In genomic region chr1:202187040-202187671, GRCh38 we compare ENCODE assay signal across 24 cellular contexts. TPM values are rescaled to one million over a fixed set of nuclear protein-coding genes. Genes with fewer than 3 reads are reported as not detected.
DNase-seq lines count a peak whose midpoint lies in the region; ATAC-seq, FAIRE-seq and TF ChIP-seq lines count a peak whose summit lies in the region.
"Had no signal": no experiment of that assay in that cellular context is flagged by ENCODE, and none has a peak within 500 bp of the region (broad histone marks: within the 10 kb centered on the region; RNA-seq: fewer than 3 reads in every experiment).

No MANE protein-coding gene starts in this region.

- WGBS in K562 (ENCODE audit: insufficient coverage, low coverage, missing lambda C conversion rate), result 28% methylated on average over 8 of the region's 8 CpGs
- no CpG with 5 or more reads among the region's 8 CpGs for WGBS in neuronal stem cell (ENCODE audit: extremely low coverage in 2 of 2, insufficient read length in 2 of 2, insufficient replicate concordance in 1 of 2), 2 donors
- WGBS in transverse colon (ENCODE audit: low coverage in 1 of 2), 2 donors, result 48% methylated on average over 8 of the region's 8 CpGs; no CpG with 5 or more reads in 1 of the 2 donors
- 26 to 34% methylated on average over 8 of the region's 8 CpGs for WGBS in aorta, 2 donors

- H2AFZ ChIP-seq in K562 (ENCODE audit: low read depth, low read length), result no peak overlapping the region
- H2AFZ ChIP-seq in neuronal stem cell (ENCODE audit: low read length), result no peak overlapping the region

- peaks cover 2 to 18% of the 10 kb centered on the region in 2 experiments; a peak in 4 of 5 replicates for H3K4me1 ChIP-seq in K562 (replicated peaks in 1 of 2; ENCODE audit: control insufficient read depth in 2 of 2, insufficient read depth in 2 of 2, low read length in 2 of 2)
- peaks cover 0 to 10% of the 10 kb centered on the region in 2 donors for H3K4me1 ChIP-seq in neuronal stem cell (ENCODE audit: control insufficient read depth in 2 of 2, insufficient read depth in 1 of 2, low read depth in 1 of 2, low read length in 2 of 2)
- peaks cover 0 to 3% (median 0%) of the 10 kb centered on the region in 4 donors for H3K4me1 ChIP-seq in transverse colon
- no peaks in the 10 kb centered on the region for H3K4me1 ChIP-seq in aorta (ENCODE audit: control insufficient read depth in 1 of 2, insufficient read depth in 2 of 2, low read length in 2 of 2)
- H3K4me1 ChIP-seq: BE2C, SJCRH30 had no signal

- DNase-seq in K562 (ENCODE audit: extremely low read depth in 1 of 4, low spot score in 3 of 4), result no peak
- peak; percentile 76 to 84 for DNase-seq in left colon
- no peak for DNase-seq in neuronal stem cell (ENCODE audit: low spot score)
- DNase-seq in transverse colon, result peak; percentile 81
- no peak for DNase-seq in aorta
- no peak for DNase-seq in activated T-cell treated with anti-CD3 and anti-CD28 coated beads, Interleukin-2, amount 50 U/mL, for 48 hours
- DNase-seq: BE2C; CD4-positive, CD25-positive, alpha-beta regulatory T cell; COR-L47; DND-41; IMR-90; Karpas-422; MV-4-11; NCI-H2081 treated with DMSO at 0.1 percent for 48 hours; NCI-H524 treated with DMSO at 0.1 percent for 48 hours; NCI-H82; SJCRH30 had no signal

- in situ Hi-C loops in K562 (cut with MboI) (no loop called here), transverse colon (cut with MboI; ENCODE audit: low pct_ligation_motif_present in 1 of 4, low pct_unique_long_range_greater_than_20kb in 1 of 4, low sequenced_read_pairs in 3 of 4) (loop anchor here in 3 of 4 donors (10.0 to 25.0 kb wide), 3 partner anchors 125 to 525 kb away; partner anchors contain the start of gene SYT2 (in 3 of the 3))

- BruUV-seq in K562 (replicated peaks; lab: Mats Ljungman, UMichigan), result no TSS peak

- no peak overlapping the region for H4K8ac ChIP-seq in neuronal stem cell (ENCODE audit: low read depth, low read length)

- H3K4me2 ChIP-seq in K562 (ENCODE audit: insufficient read depth, low read length) (no peak overlapping the region), neuronal stem cell (ENCODE audit: insufficient read depth, low read length, poor library complexity, severe bottlenecking) (no peak overlapping the region)

- intact Hi-C loops in K562 (cut with micrococcal nuclease), result no loop called here
- intact Hi-C loops in left colon (cut with DNase I, micrococcal nuclease), result loop anchor here in 1 of 2 donors (5.0 kb wide), 1 partner anchor 530 kb away; no protein-coding TSS in a partner anchor
- intact Hi-C loops in transverse colon (cut with DNase I; ENCODE audit: low total_unique reads), result loop anchor here (5.0 kb wide), 2 partner anchors 130 to 530 kb away; no protein-coding TSS in a partner anchor
- intact Hi-C loops in aorta (cut with DNase I), result loop anchor here (5.0 kb wide), 1 partner anchor 530 kb away; no protein-coding TSS in a partner anchor

- peak overlapping the region; percentile 2 for H2BK5ac ChIP-seq in neuronal stem cell (ENCODE audit: low read length)

- no peaks in the 10 kb centered on the region for H3K79me2 ChIP-seq in K562 (ENCODE audit: control insufficient read depth, insufficient read depth, low read length)

- H3K27me3 ChIP-seq in K562 (ENCODE audit: control insufficient read depth in 2 of 2, insufficient read depth in 2 of 2, low read length in 2 of 2) (no peaks in the 10 kb centered on the region; a peak in 1 of 5 replicates), neuronal stem cell (ENCODE audit: control insufficient read depth in 3 of 3, insufficient read depth in 3 of 3, low read depth in 1 of 3, low read length in 3 of 3) (peaks cover 0 to 24% (median 0%) of the 10 kb centered on the region in 3 experiments), transverse colon (no peaks in the 10 kb centered on the region), aorta (ENCODE audit: control insufficient read depth in 1 of 2, insufficient read depth in 2 of 2, low read length in 1 of 2) (no peaks in the 10 kb centered on the region)
- H3K27me3 ChIP-seq: BE2C had no signal

- H2BK12ac ChIP-seq in neuronal stem cell (ENCODE audit: low read length), result peak overlapping the region; percentile 53

- TF ChIP-seq CTCF in K562 (IDR thresholded peaks at IDR 0.05 in 2 of 3, conservative IDR thresholded peaks at IDR 0.05 in 1 of 3; ENCODE audit: insufficient read depth in 2 of 3, low read depth in 1 of 3, low read length in 3 of 3) (no peak), transverse colon (IDR thresholded peaks at IDR 0.05) (no peak)

- CTCF ChIA-PET in K562 (lab: Yijun Ruan, JAX; ENCODE audit: low intra/inter-chr PET ratio), result no interaction called here

- TF ChIP-seq POLR2A in K562 (conservative IDR thresholded peaks at IDR 0.05) (no peak), transverse colon (IDR thresholded peaks at IDR 0.05) (no peak)

- no peaks in the 10 kb centered on the region for H3K79me1 ChIP-seq in neuronal stem cell (ENCODE audit: low read depth, low read length)

- H3K4me3 ChIP-seq in K562 (no peak overlapping the region), neuronal stem cell (ENCODE audit: low read length in 2 of 2) (no peak overlapping the region), transverse colon (no peak overlapping the region), aorta (ENCODE audit: low read length in 2 of 2) (no peak overlapping the region)
- H3K4me3 ChIP-seq: GM12878, SJCRH30 had no signal

- peaks cover 9% of the 10 kb centered on the region; the same call in 1 of the 2 replicates for H4K20me1 ChIP-seq in K562 (replicated peaks; ENCODE audit: control insufficient read depth, insufficient read depth, low read length)

- peak overlapping the region; percentile 96 for H2AK5ac ChIP-seq in neuronal stem cell (ENCODE audit: low read depth, low read length)

- peak overlapping the region; percentile 27 for H3K18ac ChIP-seq in neuronal stem cell (ENCODE audit: low read length)

- no peak for TF ChIP-seq EP300 in K562 (IDR thresholded peaks at IDR 0.05; ENCODE audit: low read length)
- no peak for TF ChIP-seq EP300 in transverse colon (IDR thresholded peaks at IDR 0.05; ENCODE audit: low read depth)

- H2BK15ac ChIP-seq in neuronal stem cell (ENCODE audit: low read length), result peak overlapping the region; percentile 95

- H4K91ac ChIP-seq in neuronal stem cell (ENCODE audit: low read depth, low read length, poor library complexity), result no peak overlapping the region

- H3K36me3 ChIP-seq in K562 (ENCODE audit: control insufficient read depth, insufficient read depth, low read length) (no peaks in the 10 kb centered on the region), neuronal stem cell (replicated peaks in 1 of 2; ENCODE audit: control insufficient read depth in 2 of 2, insufficient read depth in 2 of 2, low read length in 2 of 2) (no peaks in the 10 kb centered on the region), transverse colon (no peaks in the 10 kb centered on the region), aorta (ENCODE audit: control insufficient read depth in 1 of 2, insufficient read depth in 2 of 2, low read length in 1 of 2) (no peaks in the 10 kb centered on the region)
- H3K36me3 ChIP-seq: BE2C, SJCRH30 had no signal

- H3K9me3 ChIP-seq in K562 (replicated peaks; ENCODE audit: control insufficient read depth, insufficient read depth, low read depth, low read length) (no peaks in the 10 kb centered on the region), neuronal stem cell (replicated peaks in 1 of 2; ENCODE audit: control insufficient read depth in 2 of 2, insufficient read depth in 1 of 2, low read depth in 1 of 2, low read length in 2 of 2) (no peaks in the 10 kb centered on the region), transverse colon (no peaks in the 10 kb centered on the region), aorta (ENCODE audit: control insufficient read depth, low read length) (no peaks in the 10 kb centered on the region)
- H3K9me3 ChIP-seq: BE2C, SJCRH30 had no signal

- no peak overlapping the region for H2BK120ac ChIP-seq in neuronal stem cell (ENCODE audit: low read depth, low read length)

- ATAC-seq in K562, result no peak
- ATAC-seq in left colon, result peak; percentile 90
- no peak for ATAC-seq in aorta (ENCODE audit: low FRiP score)
- ATAC-seq in GM18868 (IDR thresholded peaks at IDR 0.05; ENCODE audit: unreplicated experiment), result no peak
- ATAC-seq in GM18907 (IDR thresholded peaks at IDR 0.05; ENCODE audit: unreplicated experiment), result no peak
- ATAC-seq: GM12878, HCT116, Panc1 had no signal

- H3K4ac ChIP-seq in neuronal stem cell (ENCODE audit: low read length), result no peak overlapping the region

- no peak overlapping the region for H3K14ac ChIP-seq in neuronal stem cell (ENCODE audit: low read length)

- no peak overlapping the region; a peak in 1 of 4 replicates for H3K9ac ChIP-seq in K562 (ENCODE audit: insufficient read depth in 1 of 2, low read depth in 2 of 2, low read length in 2 of 2)
- peak overlapping the region; percentile 60 for H3K9ac ChIP-seq in neuronal stem cell (ENCODE audit: low read depth, low read length, poor library complexity)

- POLR2A ChIA-PET in K562 (lab: Yijun Ruan, JAX), result interaction anchor here (0.6 to 1.5 kb wide), 4 partner anchors 11 to 539 kb away, joined by 3 to 6 read pairs (median 3); no protein-coding TSS in a partner anchor

- FAIRE-seq in K562 (lab: Jason Lieb, UNC), result no peak
- FAIRE-seq: GM12878 had no signal

- no peak for TF ChIP-seq RAD21 in K562 (CRISPR knock-in tag; conservative IDR thresholded peaks at IDR 0.05 in 1 of 2, IDR thresholded peaks at IDR 0.05 in 1 of 2)

- H3K27ac ChIP-seq in K562 (ENCODE audit: extremely low read depth, low read depth, low read length) (no peak overlapping the region), neuronal stem cell (replicated peaks; ENCODE audit: low read length) (no peak overlapping the region), transverse colon (no peak overlapping the region), aorta (ENCODE audit: low read depth in 1 of 2, low read length in 2 of 2) (no peak overlapping the region)
- H3K27ac ChIP-seq: SJCRH30 had no signal

- H3K23ac ChIP-seq in neuronal stem cell (ENCODE audit: low read depth, low read length, poor library complexity), result no peak overlapping the region

- peaks cover 7% of the 10 kb centered on the region for H3K9me1 ChIP-seq in K562 (ENCODE audit: control insufficient read depth, insufficient read depth, low read length)

RNA-seq across cellular contexts. Expression of gene LGR6, which starts 6.4 kb away (rescaled TPM):
- 0.72 and 0.77 TPM in 2 replicates for total RNA-seq in K562 (2011; cell fraction: chromatin; rRNA removed; ENCODE audit: low replicate concordance)
- 0.17 and 0.79 TPM in 2 replicates for total RNA-seq in K562 (2011; cell fraction: nucleolus; rRNA removed)
- total RNA-seq in K562 (2011; cell fraction: nucleoplasm; rRNA removed), result 0.66 and 0.76 TPM in 2 replicates
- total RNA-seq in K562 (2014; rRNA removed) (0.12 and 0.45 TPM in 2 replicates), K562 (2014; rRNA removed; fragmentation: Illumina TruSeq; extraction: Trizol) (0.11 and 0.13 TPM in 2 replicates), K562 (2015; rRNA removed; fragmentation: Illumina TruSeq; extraction: Trizol) (0.26 and 0.29 TPM in 2 replicates), K562 (2021) (0.20 and 0.31 TPM in 2 replicates), left colon (1 to 10 TPM; 1.1 to 1.9 TPM), transverse colon (1 to 10 TPM in 1 of 4 donors, under 1 TPM in 1, not detected in 2; 0.41 to 1.6 TPM), aorta (10 to 100 TPM; 31.7 to 35.6 TPM)
- polyA plus RNA-seq in K562 (2011; rRNA removed) (0.14 and 0.47 TPM in 2 replicates), K562 (2014; fragmentation: Illumina TruSeq; extraction: Trizol) (0.21 and 0.54 TPM in 2 replicates), K562 (2014; fragmentation: Nextera tagmentation; extraction: Ambion mirVana) (under 1 TPM in 1 of 2 experiments, not detected in 1; 0.01 TPM), K562 (2014; rRNA removed) (0.12 and 0.42 TPM in 2 replicates), aorta (10 to 100 TPM; 11.6 to 67.8 TPM)
- polyA plus RNA-seq in K562 (2011; cell fraction: cytosol; rRNA removed), result 0.22 and 0.24 TPM in 2 replicates
- 1.2 and 1.8 TPM in 2 replicates for polyA plus RNA-seq in K562 (2011; cell fraction: nucleus; rRNA removed)
- polyA plus RNA-seq in K562 (2012), result 0.26 and 0.96 TPM in 2 replicates
- not detected in 2 replicates for polyA minus RNA-seq in K562 (2011; rRNA and poly(A)+ RNA removed)
- not detected in 2 replicates for polyA minus RNA-seq in K562 (2011; cell fraction: cytosol; rRNA and poly(A)+ RNA removed)
- 0.40 and 0.89 TPM in 2 replicates for polyA minus RNA-seq in K562 (2011; cell fraction: nucleus; rRNA and poly(A)+ RNA removed)
- 0.21 TPM for polyA plus RNA-seq in neuronal stem cell (2013, experiment 1 of 2)
- 0.15 TPM for polyA plus RNA-seq in neuronal stem cell (2013, experiment 2 of 2)
- total RNA-seq: A673, GM12878, IMR-90, M059J, SJCRH30 had no signal
- polyA plus RNA-seq: GM12878, IMR-90 had no signal

RNA-seq across cellular contexts. Expression of gene PTPN7, which starts 26.8 kb away (rescaled TPM):
- total RNA-seq in K562 (2011; cell fraction: chromatin; rRNA removed; ENCODE audit: low replicate concordance), result 135 and 260 TPM in 2 replicates
- total RNA-seq in K562 (2011; cell fraction: nucleolus; rRNA removed), result 174 and 175 TPM in 2 replicates
- 146 and 165 TPM in 2 replicates for total RNA-seq in K562 (2011; cell fraction: nucleoplasm; rRNA removed)
- total RNA-seq in K562 (2014; rRNA removed), result 121 and 126 TPM in 2 replicates
- 61.7 and 65.6 TPM in 2 replicates for total RNA-seq in K562 (2014; rRNA removed; fragmentation: Illumina TruSeq; extraction: Trizol)
- 116 and 120 TPM in 2 replicates for total RNA-seq in K562 (2015; rRNA removed; fragmentation: Illumina TruSeq; extraction: Trizol)
- 112 and 139 TPM in 2 replicates for total RNA-seq in K562 (2021)
- polyA plus RNA-seq in K562 (2011; rRNA removed), result 80.7 and 176 TPM in 2 replicates
- polyA plus RNA-seq in K562 (2011; cell fraction: cytosol; rRNA removed), result 155 and 163 TPM in 2 replicates
- polyA plus RNA-seq in K562 (2011; cell fraction: nucleus; rRNA removed), result 215 and 278 TPM in 2 replicates
- polyA plus RNA-seq in K562 (2012), result 146 and 171 TPM in 2 replicates
- 144 and 189 TPM in 2 replicates for polyA plus RNA-seq in K562 (2014; fragmentation: Illumina TruSeq; extraction: Trizol)
- polyA plus RNA-seq in K562 (2014; fragmentation: Nextera tagmentation; extraction: Ambion mirVana), result 10 to 100 TPM; 18.7 to 19.8 TPM
- polyA plus RNA-seq in K562 (2014; rRNA removed), result 123 and 128 TPM in 2 replicates
- polyA minus RNA-seq in K562 (2011; rRNA and poly(A)+ RNA removed), result 58.0 and 78.3 TPM in 2 replicates
- 54.1 and 65.3 TPM in 2 replicates for polyA minus RNA-seq in K562 (2011; cell fraction: cytosol; rRNA and poly(A)+ RNA removed)
- polyA minus RNA-seq in K562 (2011; cell fraction: nucleus; rRNA and poly(A)+ RNA removed), result 38.1 and 80.1 TPM in 2 replicates
- total RNA-seq in left colon, result 1 to 10 TPM; 1.8 to 4.7 TPM
- not detected for polyA plus RNA-seq in neuronal stem cell (2013, experiment 1 of 2)
- polyA plus RNA-seq in neuronal stem cell (2013, experiment 2 of 2), result not detected
- total RNA-seq in transverse colon, result 10 to 100 TPM in 2 of 4 donors, 1 to 10 TPM in 1, not detected in 1; 5.2 to 32.5 (median 14.0) TPM
- total RNA-seq in aorta, result 1 to 10 TPM; 3.4 to 5.7 TPM
- 1 to 10 TPM in 1 of 2 donors, under 1 TPM in 1; 0.33 to 3.4 TPM for polyA plus RNA-seq in aorta
- total RNA-seq: IMR-90, M059J had no signal

RNA-seq across cellular contexts. Expression of gene ARL8A, which starts 42.6 kb away (rescaled TPM):
- 15.5 and 36.2 TPM in 2 replicates for total RNA-seq in K562 (2011; cell fraction: chromatin; rRNA removed; ENCODE audit: low replicate concordance)
- total RNA-seq in K562 (2011; cell fraction: nucleolus; rRNA removed), result 13.9 and 24.0 TPM in 2 replicates
- 13.5 and 19.8 TPM in 2 replicates for total RNA-seq in K562 (2011; cell fraction: nucleoplasm; rRNA removed)
- total RNA-seq in K562 (2014; rRNA removed) (13.1 and 21.8 TPM in 2 replicates), K562 (2014; rRNA removed; fragmentation: Illumina TruSeq; extraction: Trizol) (7.9 and 9.2 TPM in 2 replicates), K562 (2015; rRNA removed; fragmentation: Illumina TruSeq; extraction: Trizol) (11.1 and 11.8 TPM in 2 replicates), K562 (2021) (19.1 and 22.7 TPM in 2 replicates), left colon (10 to 100 TPM; 45.4 to 49.2 TPM), transverse colon (10 to 100 TPM in 3 of 4 donors, 1 to 10 TPM in 1; 9.0 to 27.2 (median 21.6) TPM), aorta (10 to 100 TPM; 66.3 to 87.7 TPM)
- polyA plus RNA-seq in K562 (2011; rRNA removed) (27.3 and 58.1 TPM in 2 replicates), K562 (2014; fragmentation: Illumina TruSeq; extraction: Trizol) (11.4 and 15.9 TPM in 2 replicates), K562 (2014; fragmentation: Nextera tagmentation; extraction: Ambion mirVana) (under 1 TPM; 0.17 to 0.32 TPM), K562 (2014; rRNA removed) (15.3 and 15.6 TPM in 2 replicates), aorta (10 to 100 TPM; 21.8 to 32.2 TPM)
- 17.5 and 24.2 TPM in 2 replicates for polyA plus RNA-seq in K562 (2011; cell fraction: cytosol; rRNA removed)
- polyA plus RNA-seq in K562 (2011; cell fraction: nucleus; rRNA removed), result 31.3 and 39.1 TPM in 2 replicates
- 21.7 and 25.7 TPM in 2 replicates for polyA plus RNA-seq in K562 (2012)
- 12.5 and 17.4 TPM in 2 replicates for polyA minus RNA-seq in K562 (2011; rRNA and poly(A)+ RNA removed)
- polyA minus RNA-seq in K562 (2011; cell fraction: cytosol; rRNA and poly(A)+ RNA removed), result 11.4 and 13.7 TPM in 2 replicates
- 3.4 and 10.0 TPM in 2 replicates for polyA minus RNA-seq in K562 (2011; cell fraction: nucleus; rRNA and poly(A)+ RNA removed)
- 33.4 TPM for polyA plus RNA-seq in neuronal stem cell (2013, experiment 1 of 2)
- polyA plus RNA-seq in neuronal stem cell (2013, experiment 2 of 2), result 32.1 TPM

Comparison
In these comparisons a context has a peak if more than half of its experiments do, and no peak if none do; other contexts are left out.
1. DNase-seq: peak in left colon (2 of 2) and transverse colon (single experiment); none in K562 (0 of 4), neuronal stem cell (single experiment), aorta (0 of 2) and activated T-cell treated with anti-CD3 and anti-CD28 coated beads, Interleukin-2, amount 50 U/mL, for 48 hours (0 of 2).
2. RNA of gene LGR6, which starts 6.4 kb away (total RNA-seq): 31.7 to 35.6 TPM in aorta; 1.1 to 1.9 TPM in left colon, 0.41 to 1.6 TPM in transverse colon and 0.11 to 0.79 TPM in K562; every median in the first group is over 10 times any median in the second.